Comparison of ENCODE assay signal across 9 cellular contexts in genomic region chr11:82927264-82927880, GRCh38. TPM values are rescaled to one million over a fixed set of nuclear protein-coding genes. Genes with fewer than 3 reads are reported as not detected.
DNase-seq lines count a peak whose midpoint lies in the region; ATAC-seq, FAIRE-seq and TF ChIP-seq lines count a peak whose summit lies in the region.
"Had no signal": no experiment of that assay in that cellular context is flagged by ENCODE, and none has a peak within 500 bp of the region (broad histone marks: within the 10 kb centered on the region; RNA-seq: fewer than 3 reads in every experiment).

No MANE protein-coding gene starts in this region.

- H3K9me3 ChIP-seq in A549 (no peaks in the 10 kb centered on the region), SJCRH30 (replicated peaks) (no peaks in the 10 kb centered on the region)
- H3K9me3 ChIP-seq: SJSA1 had no signal

- TF ChIP-seq CTCF in A549 (IDR thresholded peaks at IDR 0.05) = peak; percentile 90

- no peaks in the 10 kb centered on the region for H3K27me3 ChIP-seq in SJCRH30
- H3K27me3 ChIP-seq: SJSA1 had no signal

- no peaks in the 10 kb centered on the region for H3K9me3 Mint-ChIP-seq in activated CD4-positive, alpha-beta memory T cell treated with anti-CD3 and anti-CD28 coated beads, Interleukin-2, amount 10 ng/mL, durations not matched to agents 7 days and 5 days

- no peak overlapping the region for H3K4me2 ChIP-seq in A549

- peaks cover 59% of the 10 kb centered on the region for H3K36me3 ChIP-seq in SJCRH30
- H3K36me3 ChIP-seq: SJSA1 had no signal

- TF ChIP-seq POLR2A in A549 (IDR thresholded peaks at IDR 0.05; ENCODE audit: low read length) = no peak

- no peak overlapping the region for H3K4me3 Mint-ChIP-seq in activated CD4-positive, alpha-beta memory T cell treated with anti-CD3 and anti-CD28 coated beads, Interleukin-2, amount 10 ng/mL, durations not matched to agents 7 days and 5 days

- ATAC-seq in A549 = peak; percentile 93 to 96
- ATAC-seq in GM21737 (IDR thresholded peaks at IDR 0.05; ENCODE audit: unreplicated experiment) = peak; percentile 55

- peaks cover 9% of the 10 kb centered on the region for H3K4me1 Mint-ChIP-seq in activated CD4-positive, alpha-beta memory T cell treated with anti-CD3 and anti-CD28 coated beads, Interleukin-2, amount 10 ng/mL, durations not matched to agents 7 days and 5 days

- TF ChIP-seq RAD21 in A549 (conservative IDR thresholded peaks at IDR 0.05 in 1 of 2, IDR thresholded peaks at IDR 0.05 in 1 of 2) = peak; percentile 57 to 61

- peaks cover 26% of the 10 kb centered on the region for H3K36me3 Mint-ChIP-seq in activated CD4-positive, alpha-beta memory T cell treated with anti-CD3 and anti-CD28 coated beads, Interleukin-2, amount 10 ng/mL, durations not matched to agents 7 days and 5 days (ENCODE audit: low read depth)

- H3K4me3 ChIP-seq in A549 (no peak overlapping the region), SJCRH30 (no peak overlapping the region)
- H3K4me3 ChIP-seq: SJSA1 had no signal

- H3K27ac ChIP-seq in A549 = no peak overlapping the region
- H3K27ac ChIP-seq in SJCRH30 = no peak overlapping the region
- H3K27ac ChIP-seq: SJSA1 had no signal

- peak; percentile 58 to 65 for DNase-seq in A549 (ENCODE audit: low read depth in 1 of 2, low spot score in 1 of 2)
- peak; percentile 62 for DNase-seq in EH (ENCODE audit: low read depth)
- DNase-seq in LHCN-M2 (ENCODE audit: low read depth) = peak; percentile 58
- DNase-seq in SJCRH30 = peak; percentile 40 to 81
- DNase-seq in effector CD4-positive, alpha-beta T cell = peak; percentile 21
- peak; percentile 59 for DNase-seq in myocyte (ENCODE audit: low read depth)
- no peak for DNase-seq in activated CD4-positive, alpha-beta memory T cell treated with anti-CD3 and anti-CD28 coated beads, Interleukin-2, amount 10 ng/mL, durations not matched to agents 7 days and 5 days

- CTCF ChIA-PET in A549 (lab: Yijun Ruan, JAX) = interaction anchor here (0.9 to 2.2 kb wide), 9 partner anchors 9 to 143 kb away, joined by 3 to 6 read pairs (median 3); partner anchors contain the start of gene PRCP
- CTCF ChIA-PET in activated CD4-positive, alpha-beta memory T cell treated with anti-CD3 and anti-CD28 coated beads, Interleukin-2, amount 10 ng/mL, durations not matched to agents 7 days and 5 days (lab: Charles Lee) = interaction anchor here (1.0 to 2.7 kb wide), 8 partner anchors 9 to 233 kb away, joined by 3 to 7 read pairs (median 4); no protein-coding TSS in a partner anchor

- no peaks in the 10 kb centered on the region for H3K27me3 Mint-ChIP-seq in activated CD4-positive, alpha-beta memory T cell treated with anti-CD3 and anti-CD28 coated beads, Interleukin-2, amount 10 ng/mL, durations not matched to agents 7 days and 5 days

- no peak for TF ChIP-seq EP300 in A549 (IDR thresholded peaks at IDR 0.05)

- H3K4me1 ChIP-seq in A549 (0 out of 3 replicates have a peak, but pooled peaks cover 5% of the 10 kb centered on the region), SJCRH30 (no peaks in the 10 kb centered on the region)

- FAIRE-seq in A549 (lab: Jason Lieb, UNC) = no peak

- POLR2A ChIA-PET in A549 (lab: Yijun Ruan, JAX) = interaction anchor here (1.0 kb wide), 2 partner anchors 27 to 229 kb away, joined by 3 read pairs; partner anchors contain the start of genes PCF11 and PRCP
- POLR2A ChIA-PET in activated CD4-positive, alpha-beta memory T cell treated with anti-CD3 and anti-CD28 coated beads, Interleukin-2, amount 10 ng/mL, durations not matched to agents 7 days and 5 days (lab: Charles Lee) = interaction anchor here (0.7 kb wide), 2 partner anchors 144 to 229 kb away, joined by 4 read pairs; partner anchors contain the start of genes PCF11 and RAB30

- no peak overlapping the region for H3K27ac Mint-ChIP-seq in activated CD4-positive, alpha-beta memory T cell treated with anti-CD3 and anti-CD28 coated beads, Interleukin-2, amount 10 ng/mL, durations not matched to agents 7 days and 5 days

TF ChIP-seq in A549, 52 proteins besides CTCF, POLR2A, EP300 and RAD21:
- TF ChIP-seq E2F6 (IDR thresholded peaks at IDR 0.05; ENCODE audit: borderline replicate concordance, low read depth) = no peak
- peak; percentile 14; the same call in 1 of the 2 replicates for TF ChIP-seq FOSL2 (IDR thresholded peaks at IDR 0.05)
- TF ChIP-seq FOSL2 (CRISPR knock-in tag; IDR thresholded peaks at IDR 0.05) = peak; percentile 87
- TF ChIP-seq SMC3 (IDR thresholded peaks at IDR 0.05) = peak; percentile 74

RNA-seq across cellular contexts. Expression of gene DDIAS, which starts 25.8 kb away (rescaled TPM):
- polyA plus RNA-seq in A549 (2011; rRNA removed) (19.9 and 23.9 TPM in 2 replicates), A549 (2017; fragmentation: RNase III; extraction: RNeasy Plus Mini Kit Qiagen cat#74134 plus additional on column Dnase treatment) (14.7 to 19.6 TPM (median 16.1 TPM) in 3 replicates)
- 9.1 and 11.7 TPM in 2 replicates for polyA plus RNA-seq in A549 (2012; cell fraction: cytosol; rRNA removed)
- 4.8 and 6.5 TPM in 2 replicates for polyA plus RNA-seq in A549 (2012; cell fraction: nucleus; rRNA removed)
- 19.2 and 37.9 TPM in 2 replicates for polyA minus RNA-seq in A549 (2011; rRNA and poly(A)+ RNA removed)
- total RNA-seq in LHCN-M2 (2014; rRNA removed) (19.6 and 30.1 TPM in 2 replicates), myocyte (0.94 and 1.2 TPM in 2 replicates)
- 3.1 TPM for polyA plus RNA-seq in LHCN-M2 (2012)
- 56.7 and 58.7 TPM in 2 replicates for total RNA-seq in SJCRH30 (2014; rRNA removed; shearing (Covaris generic))
- 0.32 TPM for polyA plus RNA-seq in myocyte (2012)
- total RNA-seq in activated CD4-positive, alpha-beta memory T cell treated with anti-CD3 and anti-CD28 coated beads, Interleukin-2, amount 10 ng/mL, durations not matched to agents 7 days and 5 days = 10 to 100 TPM; 10.1 to 11.0 TPM

RNA-seq across cellular contexts. Expression of gene PRCP, which starts 27.1 kb away (rescaled TPM):
- polyA plus RNA-seq in A549 (2011; rRNA removed) (86.0 and 86.2 TPM in 2 replicates), A549 (2017; fragmentation: RNase III; extraction: RNeasy Plus Mini Kit Qiagen cat#74134 plus additional on column Dnase treatment) (46.7 to 52.9 TPM (median 49.8 TPM) in 3 replicates)
- 19.7 and 23.0 TPM in 2 replicates for polyA plus RNA-seq in A549 (2012; cell fraction: cytosol; rRNA removed)
- 17.3 and 26.3 TPM in 2 replicates for polyA plus RNA-seq in A549 (2012; cell fraction: nucleus; rRNA removed)
- 22.4 and 25.0 TPM in 2 replicates for polyA minus RNA-seq in A549 (2011; rRNA and poly(A)+ RNA removed)
- total RNA-seq in LHCN-M2 (2014; rRNA removed) (42.8 TPM in 2 replicates), myocyte (29.6 and 30.3 TPM in 2 replicates)
- polyA plus RNA-seq in LHCN-M2 (2012) = 38.4 TPM
- 65.8 and 72.1 TPM in 2 replicates for total RNA-seq in SJCRH30 (2014; rRNA removed; shearing (Covaris generic))
- 37.2 TPM for polyA plus RNA-seq in myocyte (2012)
- 10 to 100 TPM; 24.5 to 30.1 TPM for total RNA-seq in activated CD4-positive, alpha-beta memory T cell treated with anti-CD3 and anti-CD28 coated beads, Interleukin-2, amount 10 ng/mL, durations not matched to agents 7 days and 5 days
